8 cellular contexts compared by ENCODE assay signal in genomic region chr6:87078983-87079616, GRCh38. TPM values are rescaled to one million over a fixed set of nuclear protein-coding genes. Genes with fewer than 3 reads are reported as not detected.
A peak's percentile ranks its signal among the peaks of the same experiment; 100 is the strongest.
DNase-seq lines count a peak whose midpoint lies in the region; ATAC-seq and TF ChIP-seq lines count a peak whose summit lies in the region.

No MANE protein-coding gene starts in this region.

- ATAC-seq in HG02763 (IDR thresholded peaks at IDR 0.05; ENCODE audit: unreplicated experiment), result peak; percentile 69

- DNase-seq in NCI-H2227 (lab: John Stamatoyannopoulos, UW; ENCODE audit: unreplicated experiment), result peak; percentile 52
- DNase-seq in NCI-H2227 treated with DMSO at 0.1 percent for 48 hours (lab: John Stamatoyannopoulos, UW), result no peak
- DNase-seq in NCI-H2196 treated with DMSO at 0.1 percent for 48 hours (lab: John Stamatoyannopoulos, UW; ENCODE audit: unreplicated experiment), result peak; percentile 16
- peak; percentile 39 to 60 for DNase-seq in activated CD4-positive, alpha-beta T cell treated with anti-CD3 and anti-CD28 coated beads for 24 hours (ENCODE audit: low read depth in 2 of 2)
- no peak for DNase-seq in chondrocyte (ENCODE audit: low spot score)
- peak; percentile 37 to 89 for DNase-seq in lower leg skin (ENCODE audit: low spot score in 2 of 2)
- DNase-seq in stimulated activated CD4-positive, alpha-beta T cell treated with anti-CD3 and anti-CD28 coated beads, TNF-alpha, amount 100 ng/mL, for 4 hours (ENCODE audit: low read depth in 3 of 3), result peak; percentile 3 to 26 (median 6)

- 30 to 35% methylated on average over 8 of the region's 8 CpGs for WGBS in lower leg skin, 2 donors

- no peak overlapping the region for H3K27ac Mint-ChIP-seq in chondrocyte (ENCODE audit: unreplicated experiment)

- H3K4me3 ChIP-seq in lower leg skin (ENCODE audit: low read depth, poor library complexity, severe bottlenecking), result no peak overlapping the region

- intact Hi-C loops in lower leg skin (cut with DNase I; ENCODE audit: low total_unique reads), result no loop called here

- peaks cover 36% of the 10 kb centered on the region for H3K27me3 Mint-ChIP-seq in chondrocyte (ENCODE audit: low read depth)

- no peak overlapping the region for H3K4me3 Mint-ChIP-seq in chondrocyte (ENCODE audit: unreplicated experiment)

- H3K9me3 Mint-ChIP-seq in chondrocyte (ENCODE audit: low read depth), result no peaks in the 10 kb centered on the region

- TF ChIP-seq POLR2A in lower leg skin (IDR thresholded peaks at IDR 0.05), result no peak

- H3K36me3 Mint-ChIP-seq in chondrocyte (ENCODE audit: low read depth), result peaks cover 1% of the 10 kb centered on the region

- TF ChIP-seq CTCF in chondrocyte (IDR thresholded peaks at IDR 0.05), result peak; percentile 85
- no peak for TF ChIP-seq CTCF in lower leg skin (IDR thresholded peaks at IDR 0.05)

- peaks cover 3% of the 10 kb centered on the region for H3K4me1 Mint-ChIP-seq in chondrocyte (ENCODE audit: low read depth)

RNA-seq across cellular contexts. Expression of gene CGA, which starts 15.8 kb away (rescaled TPM):
- total RNA-seq in chondrocyte (1.3 TPM in 1 of 3 replicates, not detected in the others), lower leg skin (1 to 10 TPM in 3 of 4 donors, under 1 TPM in 1; 0.59 to 5.9 (median 3.4) TPM)

Comparison
In these comparisons a context has a peak if more than half of its experiments do, and no peak if none do; other contexts are left out.
1. DNase-seq: peak in NCI-H2227 (single experiment), NCI-H2196 treated with DMSO at 0.1 percent for 48 hours (single experiment), activated CD4-positive, alpha-beta T cell treated with anti-CD3 and anti-CD28 coated beads for 24 hours (2 of 2), lower leg skin (2 of 2) and stimulated activated CD4-positive, alpha-beta T cell treated with anti-CD3 and anti-CD28 coated beads, TNF-alpha, amount 100 ng/mL, for 4 hours (3 of 3); none in NCI-H2227 treated with DMSO at 0.1 percent for 48 hours (single experiment) and chondrocyte (single experiment).